ENCODE assay signal across 13 cellular contexts in genomic region chrX:39764441-39764914, GRCh38.
DNase-seq lines count a peak whose midpoint lies in the region; ATAC-seq lines count a peak whose summit lies in the region.
"Had no signal": no experiment of that assay in that cellular context is flagged by ENCODE, and none has a peak within 500 bp of the region (broad histone marks: within the 10 kb centered on the region; RNA-seq: fewer than 3 reads in every experiment).

No MANE protein-coding gene starts in this region.

- DNase-seq in ELF-1 (ENCODE audit: low read depth, low spot score) = peak; percentile 93
- DNase-seq in NCI-H146 (lab: John Stamatoyannopoulos, UW) = peak; percentile 94
- peak; percentile 52 for DNase-seq in SHP77 treated with DMSO at 0.1 percent for 48 hours (lab: John Stamatoyannopoulos, UW)
- DNase-seq in myocyte (ENCODE audit: low read depth) = peak; percentile 54
- DNase-seq in substantia nigra (lab: John Stamatoyannopoulos, UW) = no peak
- DNase-seq in DMS79 treated with DMSO at 0.1 percent for 48 hours (lab: John Stamatoyannopoulos, UW) = no peak
- DNase-seq: activated CD4-positive, alpha-beta T cell treated with anti-CD3 and anti-CD28 coated beads, Interleukin-2, amount 50 U/mL, for 4 hours; brain microvascular endothelial cell; effector CD4-positive, alpha-beta T cell; naive B cell; T-helper 1 cell had no signal

- no peak overlapping the region for H3K27ac ChIP-seq in substantia nigra (ENCODE audit: low read depth, low read length, poor library complexity, severe bottlenecking)
- H3K27ac ChIP-seq: brain microvascular endothelial cell, gastroesophageal sphincter had no signal

- no peak for ATAC-seq in HG03039 (IDR thresholded peaks at IDR 0.05; ENCODE audit: unreplicated experiment)
- ATAC-seq: gastroesophageal sphincter had no signal

Comparison
In these comparisons a context has a peak if more than half of its experiments do, and no peak if none do; other contexts are left out.
1. DNase-seq: peak in ELF-1 (single experiment), NCI-H146 (single experiment), SHP77 treated with DMSO at 0.1 percent for 48 hours (single experiment) and myocyte (single experiment); none in substantia nigra (0 of 49) and DMS79 treated with DMSO at 0.1 percent for 48 hours (single experiment).